Comparison of ENCODE assay signal across 9 cellular contexts in genomic region chr1:206979379-206980043, GRCh38. TPM values are rescaled to one million over a fixed set of nuclear protein-coding genes. Genes with fewer than 3 reads are reported as not detected.
DNase-seq lines count a peak whose midpoint lies in the region; ATAC-seq and TF ChIP-seq lines count a peak whose summit lies in the region.
"Had no signal": no experiment of that assay in that cellular context is flagged by ENCODE, and none has a peak within 500 bp of the region (broad histone marks: within the 10 kb centered on the region; RNA-seq: fewer than 3 reads in every experiment).

No MANE protein-coding gene starts in this region.

- H3K36me3 Mint-ChIP-seq in MCF 10A (ENCODE audit: insufficient read depth, unreplicated experiment), result no peaks in the 10 kb centered on the region

- H3K9me3 ChIP-seq in breast epithelium (no peaks in the 10 kb centered on the region), OCI-LY3 (ENCODE audit: insufficient read depth, low read length) (no peaks in the 10 kb centered on the region), upper lobe of left lung (no peaks in the 10 kb centered on the region)
- H3K9me3 ChIP-seq: psoas muscle had no signal

- peak; percentile 68 for DNase-seq in MCF 10A (ENCODE audit: unreplicated experiment)
- DNase-seq in breast epithelium (ENCODE audit: low spot score in 2 of 2), result no peak
- peak; percentile 29 for DNase-seq in fibroblast of peridontal ligament (ENCODE audit: extremely low read depth)
- DNase-seq in upper lobe of left lung, result peak in 1 of 2 donors; percentile 48
- no peak for DNase-seq in mucosa of gallbladder (ENCODE audit: low spot score)
- DNase-seq: psoas muscle had no signal

- H3K4me3 ChIP-seq in breast epithelium (no peak overlapping the region), OCI-LY3 (ENCODE audit: low read length) (no peak overlapping the region), upper lobe of left lung (no peak overlapping the region)
- H3K4me3 ChIP-seq: psoas muscle had no signal

- no peak overlapping the region for H3K27ac Mint-ChIP-seq in MCF 10A (ENCODE audit: low read depth, unreplicated experiment)

- 83% methylated on average over 3 of the region's 3 CpGs for WGBS in upper lobe of left lung, 2 donors

- H3K36me3 ChIP-seq in breast epithelium (no peaks in the 10 kb centered on the region), OCI-LY3 (replicated peaks; ENCODE audit: low read depth, low read length) (no peaks in the 10 kb centered on the region), upper lobe of left lung (no peaks in the 10 kb centered on the region)

- peak; percentile 52 for TF ChIP-seq CTCF in MCF 10A (IDR thresholded peaks at IDR 0.05; ENCODE audit: unreplicated experiment)
- peak in 1 of 3 donors; percentile 46 for TF ChIP-seq CTCF in breast epithelium (IDR thresholded peaks at IDR 0.05)
- TF ChIP-seq CTCF in OCI-LY3 (IDR thresholded peaks at IDR 0.05; ENCODE audit: low read depth, low read length), result peak; percentile 97
- TF ChIP-seq CTCF in upper lobe of left lung (IDR thresholded peaks at IDR 0.05), result peak in 5 of 6 experiments; percentile 15 to 50 (median 35)

- no peaks in the 10 kb centered on the region for H3K27me3 Mint-ChIP-seq in MCF 10A (ENCODE audit: insufficient read depth, unreplicated experiment)

- H3K9me3 Mint-ChIP-seq in MCF 10A (ENCODE audit: unreplicated experiment), result no peaks in the 10 kb centered on the region

- H4K20me1 ChIP-seq in OCI-LY3 (ENCODE audit: insufficient read depth, low read length), result no peaks in the 10 kb centered on the region

- H2AFZ ChIP-seq in OCI-LY3 (ENCODE audit: low read depth, low read length), result peak overlapping the region; percentile 71

- H3K27ac ChIP-seq in breast epithelium (no peak overlapping the region), OCI-LY3 (ENCODE audit: low read length) (no peak overlapping the region), upper lobe of left lung (no peak overlapping the region)
- H3K27ac ChIP-seq: psoas muscle had no signal

- peak overlapping the region; percentile 42; the same call in 1 of the 2 replicates for H3K9ac ChIP-seq in OCI-LY3 (ENCODE audit: low read length)

- no TSS peak for BruUV-seq in MCF 10A (replicated peaks; lab: Mats Ljungman, UMichigan)

- H3K4me2 ChIP-seq in OCI-LY3 (ENCODE audit: low read length), result peak overlapping the region; percentile 35

- intact Hi-C loops in MCF 10A (cut with micrococcal nuclease) (no loop called here), breast epithelium (cut with DNase I; ENCODE audit: low total_unique reads) (no loop called here)

- TF ChIP-seq EP300 in upper lobe of left lung (IDR thresholded peaks at IDR 0.05), result no peak

- H3K79me2 ChIP-seq in OCI-LY3 (ENCODE audit: low read length), result no peaks in the 10 kb centered on the region

- no peaks in the 10 kb centered on the region for H3K27me3 ChIP-seq in breast epithelium
- peaks cover 12% of the 10 kb centered on the region for H3K27me3 ChIP-seq in OCI-LY3 (ENCODE audit: low read depth, low read length)
- no peaks in the 10 kb centered on the region for H3K27me3 ChIP-seq in upper lobe of left lung

- ATAC-seq in upper lobe of left lung (ENCODE audit: low FRiP score in 2 of 2) (peak in 1 of 2 donors; percentile 49), HG02571 (IDR thresholded peaks at IDR 0.05; ENCODE audit: unreplicated experiment) (no peak), HG02938 (IDR thresholded peaks at IDR 0.05; ENCODE audit: unreplicated experiment) (no peak)
- ATAC-seq: psoas muscle had no signal

- POLR2A ChIA-PET in MCF 10A (lab: Yijun Ruan, JAX), result interaction anchor here (0.5 to 1.7 kb wide), 5 partner anchors 18 to 351 kb away, joined by 3 to 4 read pairs (median 4); no protein-coding TSS in a partner anchor

- no peaks in the 10 kb centered on the region for H3K4me1 Mint-ChIP-seq in MCF 10A (ENCODE audit: insufficient read depth, unreplicated experiment)

- TF ChIP-seq POLR2A in breast epithelium (IDR thresholded peaks at IDR 0.05) (no peak), upper lobe of left lung (IDR thresholded peaks at IDR 0.05) (no peak)

- CTCF ChIA-PET in MCF 10A (lab: Yijun Ruan, JAX), result interaction anchor here (0.6 to 10.9 kb wide), 53 partner anchors 10 to 515 kb away, joined by 3 to 287 read pairs (median 4); partner anchors contain the start of genes C1orf116, DYRK3, FCAMR and FCMR

- H3K4me1 ChIP-seq in breast epithelium (no peaks in the 10 kb centered on the region), OCI-LY3 (ENCODE audit: low read length) (peaks cover 44% of the 10 kb centered on the region), upper lobe of left lung (peaks cover 0 to 7% (median 0%) of the 10 kb centered on the region in 4 donors)
- H3K4me1 ChIP-seq: psoas muscle had no signal

- no peak overlapping the region for H3K4me3 Mint-ChIP-seq in MCF 10A (ENCODE audit: unreplicated experiment)

RNA-seq across cellular contexts. Expression of gene FCAMR, which starts 9.3 kb away (rescaled TPM):
- total RNA-seq in MCF 10A (2022) (not detected in 2 replicates), breast epithelium (not detected), upper lobe of left lung (1 to 10 TPM in 1 of 6 donors, not detected in 5; 7.3 TPM), mucosa of gallbladder (0.46 TPM)
- total RNA-seq: psoas muscle had no signal

RNA-seq across cellular contexts. Expression of gene PIGR, which starts 33.2 kb away (rescaled TPM):
- total RNA-seq in MCF 10A (2022) (not detected in 2 replicates), breast epithelium (100 to 1,000 TPM in 2 of 3 donors, under 1 TPM in 1; 0.16 to 205 (median 123) TPM), upper lobe of left lung (1,000 to 10,000 TPM in 1 of 6 donors, 100 to 1,000 TPM in 5; 396 to 1,034 (median 618) TPM), mucosa of gallbladder (2,875 TPM)

RNA-seq across cellular contexts. Expression of gene C1orf116, which starts 53.0 kb away (rescaled TPM):
- total RNA-seq in MCF 10A (2022) (35.4 and 35.5 TPM in 2 replicates), breast epithelium (10 to 100 TPM in 1 of 3 donors, 1 to 10 TPM in 1, under 1 TPM in 1; under 0.01 to 22.2 (median 5.6) TPM), upper lobe of left lung (100 to 1,000 TPM in 5 of 6 donors, 10 to 100 TPM in 1; 92.5 to 222 (median 193) TPM), mucosa of gallbladder (45.1 TPM)

RNA-seq across cellular contexts. Expression of gene FCMR, which starts 57.8 kb away (rescaled TPM):
- total RNA-seq in MCF 10A (2022) (10.1 and 18.0 TPM in 2 replicates), breast epithelium (10 to 100 TPM in 1 of 3 donors, 1 to 10 TPM in 2; 1.1 to 11.0 (median 3.3) TPM), upper lobe of left lung (10 to 100 TPM in 1 of 6 donors, 1 to 10 TPM in 5; 4.3 to 13.6 (median 7.2) TPM), mucosa of gallbladder (8.0 TPM)

Comparison
In these comparisons a context has a peak if more than half of its experiments do, and no peak if none do; other contexts are left out.
1. DNase-seq: peak in MCF 10A (single experiment) and fibroblast of peridontal ligament (single experiment); none in breast epithelium (0 of 2) and mucosa of gallbladder (single experiment).